In the genomic region with DNA sequence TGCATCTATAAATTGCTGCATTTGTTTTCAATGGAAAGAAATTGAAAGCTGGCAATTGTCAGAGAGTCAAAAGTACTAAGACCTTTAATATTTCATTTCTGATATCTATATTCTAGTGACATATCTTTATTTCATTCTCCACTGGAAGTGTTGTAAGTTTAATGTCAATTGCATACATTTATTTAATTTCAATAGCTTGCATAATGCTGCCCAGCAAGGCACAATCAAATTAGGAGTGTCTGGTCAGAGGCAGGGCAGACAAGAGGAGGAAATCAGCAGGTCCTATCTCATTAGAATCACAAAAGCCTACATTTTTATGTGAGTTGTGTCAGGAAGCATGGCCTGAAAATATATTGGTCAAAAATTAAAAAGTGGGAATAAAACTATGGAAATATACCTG, we compare ENCODE assay signal across 1 cellular context.
A peak's percentile ranks its signal among the peaks of the same experiment; 100 is the strongest.
TF ChIP-seq lines count a peak whose summit lies in the region.

No MANE protein-coding gene starts in this region.

TF ChIP-seq in SK-N-SH, 30 proteins besides CTCF, POLR2A, EP300 and RAD21 (continued from another document):
- TF ChIP-seq RXRA (IDR thresholded peaks at IDR 0.05; ENCODE audit: borderline replicate concordance, low read depth) = no peak
- TF ChIP-seq SIN3A (IDR thresholded peaks at IDR 0.05; ENCODE audit: borderline replicate concordance, low read depth, low read length) = no peak
- TF ChIP-seq NFIC (IDR thresholded peaks at IDR 0.05; ENCODE audit: borderline replicate concordance) = no peak
- TF ChIP-seq TEAD4 (IDR thresholded peaks at IDR 0.05; ENCODE audit: borderline replicate concordance, insufficient read depth) = no peak
- peak; percentile 76 for TF ChIP-seq RCOR1 (IDR thresholded peaks at IDR 0.05; ENCODE audit: low read length)
- TF ChIP-seq TAF1 (IDR thresholded peaks at IDR 0.05; ENCODE audit: borderline replicate concordance, low read depth, low read length) = no peak
- TF ChIP-seq TCF12 (IDR thresholded peaks at IDR 0.05) = peak; percentile 24; the same call in 1 of the 2 replicates
- no peak for TF ChIP-seq FOXM1 (IDR thresholded peaks at IDR 0.05; ENCODE audit: low read depth)
- no peak for TF ChIP-seq MXI1 (IDR thresholded peaks at IDR 0.05; ENCODE audit: low read depth, low read length)
- TF ChIP-seq YY1 (IDR thresholded peaks at IDR 0.05; ENCODE audit: low read depth) = no peak
- no peak for TF ChIP-seq POLR2AphosphoS5 (IDR thresholded peaks at IDR 0.05; ENCODE audit: low read depth, low read length)
TF ChIP-seq in SK-N-SH: peak in this region for 5.
